In the genomic region with DNA sequence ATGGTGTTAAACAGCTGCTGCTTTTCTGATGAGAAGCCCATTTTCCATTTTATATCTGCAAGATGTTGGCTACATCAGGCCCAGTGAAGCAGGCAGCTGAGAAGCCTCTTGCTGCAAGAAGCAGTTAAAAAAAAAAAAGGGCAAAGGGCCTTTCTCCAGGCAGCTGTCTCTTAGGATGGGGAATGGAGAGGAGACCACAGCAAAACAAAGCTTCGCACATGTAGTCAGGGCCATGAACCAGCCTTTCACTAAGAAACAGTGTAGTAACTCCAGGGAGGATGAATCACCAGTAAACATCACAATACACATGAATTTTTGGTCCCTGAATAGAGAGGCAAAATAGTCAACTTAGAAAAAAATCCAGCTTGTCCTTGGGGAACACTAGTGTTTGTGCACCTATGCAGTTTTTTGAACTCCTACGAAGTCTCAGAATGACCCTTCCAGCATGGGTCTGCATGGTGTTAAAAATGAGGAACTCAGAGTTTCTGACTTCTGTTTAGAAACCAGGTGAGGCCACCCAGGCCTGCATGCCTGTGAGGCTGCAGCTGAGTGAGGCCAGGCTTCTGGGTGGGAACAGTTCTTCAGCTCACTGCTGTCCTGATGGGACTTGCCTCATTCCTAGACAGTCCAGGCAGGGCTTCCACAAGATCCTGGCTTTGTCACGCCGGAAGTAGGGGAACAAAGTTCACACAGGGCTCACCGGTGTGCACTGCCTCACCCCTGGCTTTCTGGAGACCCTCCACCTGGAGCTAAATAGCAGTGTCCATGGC, we compare ENCODE assay signal across 13 cellular contexts.
A peak's percentile ranks its signal among the peaks of the same experiment; 100 is the strongest.
DNase-seq lines count a peak whose midpoint lies in the region; ATAC-seq and TF ChIP-seq lines count a peak whose summit lies in the region.
"Had no signal": no experiment of that assay in that cellular context is flagged by ENCODE, and none has a peak within 500 bp of the region (broad histone marks: within the 10 kb centered on the region; RNA-seq: fewer than 3 reads in every experiment).

No MANE protein-coding gene starts in this region.

- no peaks in the 10 kb centered on the region for H3K9me3 ChIP-seq in OCI-LY7 (ENCODE audit: low read length)
- no peaks in the 10 kb centered on the region for H3K9me3 ChIP-seq in mesenchymal stem cell (ENCODE audit: control insufficient read depth, low read length)
- no peaks in the 10 kb centered on the region for H3K9me3 ChIP-seq in CD4-positive, alpha-beta memory T cell (ENCODE audit: control insufficient read depth in 1 of 2, low read length in 2 of 2)
- H3K9me3 ChIP-seq: pancreas had no signal

- no peak overlapping the region for H2BK5ac ChIP-seq in mesenchymal stem cell (ENCODE audit: low read depth, low read length, poor library complexity, severe bottlenecking)

- H3K36me3 ChIP-seq in OCI-LY7 (ENCODE audit: insufficient read depth, low read length) (no peaks in the 10 kb centered on the region), mesenchymal stem cell (ENCODE audit: control insufficient read depth in 1 of 2, insufficient read depth in 2 of 2, low read depth in 1 of 2, low read length in 2 of 2) (no peaks in the 10 kb centered on the region)
- no peaks in the 10 kb centered on the region for H3K36me3 ChIP-seq in CD4-positive, alpha-beta memory T cell (ENCODE audit: insufficient read depth, low read length)
- H3K36me3 ChIP-seq: pancreas had no signal

- H2AK5ac ChIP-seq in mesenchymal stem cell (ENCODE audit: low read length, severe bottlenecking) = no peak overlapping the region

- H2AFZ ChIP-seq in OCI-LY7 (ENCODE audit: low read length) (no peak overlapping the region), mesenchymal stem cell (ENCODE audit: low read depth, low read length) (no peak overlapping the region)

- no peak overlapping the region for H3K23ac ChIP-seq in mesenchymal stem cell (ENCODE audit: low read length in 2 of 2)

- no peak overlapping the region for H3K4me2 ChIP-seq in OCI-LY7 (ENCODE audit: low read length)
- H3K4me2 ChIP-seq in mesenchymal stem cell (ENCODE audit: low read length, poor library complexity, severe bottlenecking) = no peak overlapping the region

- no peak overlapping the region for H3K14ac ChIP-seq in mesenchymal stem cell (ENCODE audit: low read length in 2 of 2)

- no peak overlapping the region for H4K91ac ChIP-seq in mesenchymal stem cell (ENCODE audit: low read length)

- H3K9me2 ChIP-seq in OCI-LY7 (ENCODE audit: insufficient read depth, low read length) = no peaks in the 10 kb centered on the region

- H3K27me3 Mint-ChIP-seq in CD4-positive, alpha-beta memory T cell = no peaks in the 10 kb centered on the region
- H3K27me3 Mint-ChIP-seq: activated naive CD8-positive, alpha-beta T cell had no signal

- H4K8ac ChIP-seq in mesenchymal stem cell (ENCODE audit: low read length) = no peak overlapping the region

- no peak overlapping the region for H2BK15ac ChIP-seq in mesenchymal stem cell (ENCODE audit: low read depth, poor library complexity, severe bottlenecking)

- no peak overlapping the region for H3K9ac ChIP-seq in mesenchymal stem cell (ENCODE audit: low read length)

- intact Hi-C loops in OCI-LY7 (cut with micrococcal nuclease; ENCODE audit: unreplicated experiment) = no loop called here
- intact Hi-C loops in CD4-positive, alpha-beta memory T cell (cut with micrococcal nuclease) = no loop called here

- no peak overlapping the region for H3K27ac Mint-ChIP-seq in CD4-positive, alpha-beta memory T cell
- H3K27ac Mint-ChIP-seq: activated naive CD8-positive, alpha-beta T cell had no signal

- H3K4me1 ChIP-seq in OCI-LY7 (ENCODE audit: insufficient read depth, low read length, poor library complexity, severe bottlenecking) (no peaks in the 10 kb centered on the region), mesenchymal stem cell (ENCODE audit: control insufficient read depth, insufficient read depth, low read depth, low read length) (no peaks in the 10 kb centered on the region)
- H3K4me1 ChIP-seq in CD4-positive, alpha-beta memory T cell (ENCODE audit: insufficient read depth, low read length) = no peaks in the 10 kb centered on the region
- H3K4me1 ChIP-seq: pancreas had no signal

- H3K79me2 ChIP-seq in OCI-LY7 (ENCODE audit: insufficient read depth, low read depth, low read length) = no peaks in the 10 kb centered on the region

- H3K4ac ChIP-seq in mesenchymal stem cell (ENCODE audit: low read depth in 1 of 2, low read length in 2 of 2) = no peak overlapping the region

- no peaks in the 10 kb centered on the region for H3K36me3 Mint-ChIP-seq in CD4-positive, alpha-beta memory T cell
- H3K36me3 Mint-ChIP-seq: activated naive CD8-positive, alpha-beta T cell had no signal

- no TSS peak for BruUV-seq in OCI-LY7 (replicated peaks; lab: Mats Ljungman, UMichigan)

- peak; percentile 93 for ATAC-seq in GM18508 (IDR thresholded peaks at IDR 0.05; ENCODE audit: insufficient read depth, unreplicated experiment)
- peak; percentile 87 for ATAC-seq in GM21786 (IDR thresholded peaks at IDR 0.05; ENCODE audit: unreplicated experiment)
- no peak for ATAC-seq in esophagus mucosa
- ATAC-seq in HG03108 (IDR thresholded peaks at IDR 0.05; ENCODE audit: unreplicated experiment) = no peak

- POLR2A ChIA-PET in OCI-LY7 (lab: Charles Lee) = interaction anchor here (1.4 kb wide), 1 partner anchor 22 kb away, joined by 5 read pairs; no protein-coding TSS in a partner anchor
- POLR2A ChIA-PET in CD4-positive, alpha-beta memory T cell (lab: Charles Lee; ENCODE audit: partially characterized antibody) = no interaction called here

- no peak overlapping the region for H3K4me3 ChIP-seq in OCI-LY7 (ENCODE audit: low read depth, low read length, poor library complexity, severe bottlenecking)
- no peak overlapping the region for H3K4me3 ChIP-seq in mesenchymal stem cell (ENCODE audit: insufficient read depth in 1 of 2, low read depth in 1 of 2, low read length in 2 of 2)
- no peak overlapping the region for H3K4me3 ChIP-seq in CD4-positive, alpha-beta memory T cell (ENCODE audit: low read length in 2 of 2)
- H3K4me3 ChIP-seq: pancreas had no signal

- H3K27ac ChIP-seq in OCI-LY7 (ENCODE audit: low read depth, low read length, poor library complexity, severe bottlenecking) = no peak overlapping the region
- H3K27ac ChIP-seq in mesenchymal stem cell (ENCODE audit: low read length, poor library complexity, severe bottlenecking) = no peak overlapping the region
- H3K27ac ChIP-seq in CD4-positive, alpha-beta memory T cell (ENCODE audit: low read depth, low read length) = no peak overlapping the region
- H3K27ac ChIP-seq: pancreas had no signal

- no peaks in the 10 kb centered on the region for H3K27me3 ChIP-seq in mesenchymal stem cell (ENCODE audit: control insufficient read depth in 1 of 2, insufficient read depth in 1 of 2, low read length in 2 of 2)
- H3K27me3 ChIP-seq in CD4-positive, alpha-beta memory T cell (ENCODE audit: insufficient read depth, low read length) = no peaks in the 10 kb centered on the region
- H3K27me3 ChIP-seq: pancreas had no signal

- H4K20me1 ChIP-seq in OCI-LY7 (ENCODE audit: insufficient read depth, low read length) = no peaks in the 10 kb centered on the region

- peak overlapping the region in 1 of 2 experiments; percentile 42 for H2BK12ac ChIP-seq in mesenchymal stem cell (ENCODE audit: low read length in 2 of 2)

- no peak for TF ChIP-seq CTCF in OCI-LY7 (conservative IDR thresholded peaks at IDR 0.05; ENCODE audit: low read length)

- H3K79me1 ChIP-seq in mesenchymal stem cell (replicated peaks; ENCODE audit: low read length, poor library complexity, severe bottlenecking) = no peaks in the 10 kb centered on the region

- WGBS in mesenchymal stem cell = 80% methylated on average over 5 of the region's 5 CpGs

- H2BK120ac ChIP-seq in mesenchymal stem cell (ENCODE audit: low read depth, low read length) = no peak overlapping the region

- H3K4me1 Mint-ChIP-seq in CD4-positive, alpha-beta memory T cell = no peaks in the 10 kb centered on the region

- peaks cover 0 to 4% (median 0%) of the 10 kb centered on the region in 8 donors for H3K9me3 Mint-ChIP-seq in CD4-positive, alpha-beta memory T cell

- DNase-seq in OCI-LY7 (ENCODE audit: low spot score) (peak; percentile 10), mesenchymal stem cell (peak; percentile 47), NCI-H187 treated with DMSO at 0.1 percent for 48 hours (lab: John Stamatoyannopoulos, UW) (no peak)
- no peak for DNase-seq in CD4-positive, alpha-beta memory T cell
- DNase-seq: AML-193, cortex of kidney, NCI-H446, pancreas had no signal

- peak overlapping the region in 1 of 2 experiments; percentile 78 for H3K18ac ChIP-seq in mesenchymal stem cell (ENCODE audit: low read depth in 1 of 2, low read length in 2 of 2)

- CTCF ChIA-PET in OCI-LY7 (lab: Charles Lee; ENCODE audit: unreplicated experiment) = no interaction called here
- CTCF ChIA-PET in CD4-positive, alpha-beta memory T cell (lab: Charles Lee; ENCODE audit: partially characterized antibody) = no interaction called here

- no peak overlapping the region for H3K4me3 Mint-ChIP-seq in CD4-positive, alpha-beta memory T cell
- H3K4me3 Mint-ChIP-seq: activated naive CD8-positive, alpha-beta T cell had no signal

Comparison
In these comparisons a context has a peak if more than half of its experiments do, and no peak if none do; other contexts are left out.
1. ATAC-seq: peak in GM18508 (single experiment) and GM21786 (single experiment); none in esophagus mucosa (single experiment) and HG03108 (single experiment).
2. DNase-seq: peak in OCI-LY7 (single experiment) and mesenchymal stem cell (single experiment); none in NCI-H187 treated with DMSO at 0.1 percent for 48 hours (single experiment) and CD4-positive, alpha-beta memory T cell (0 of 5).